Comparison of ENCODE assay signal across 8 cellular contexts in genomic region chr18:45755936-45756335, GRCh38. TPM values are rescaled to one million over a fixed set of nuclear protein-coding genes. Genes with fewer than 3 reads are reported as not detected.
DNase-seq lines count a peak whose midpoint lies in the region; ATAC-seq, FAIRE-seq and TF ChIP-seq lines count a peak whose summit lies in the region.

No MANE protein-coding gene starts in this region.

- peak in 1 of 2 experiments; percentile 22; a peak in 1 of 4 replicates for TF ChIP-seq RAD21 in K562 (CRISPR knock-in tag; conservative IDR thresholded peaks at IDR 0.05 in 1 of 2, IDR thresholded peaks at IDR 0.05 in 1 of 2)

- no peak overlapping the region for H2AFZ ChIP-seq in K562 (ENCODE audit: low read depth, low read length)

- CTCF ChIA-PET in K562 (lab: Yijun Ruan, JAX; ENCODE audit: low intra/inter-chr PET ratio): no interaction called here

- no peak overlapping the region for H3K9ac ChIP-seq in K562 (ENCODE audit: insufficient read depth in 1 of 2, low read depth in 2 of 2, low read length in 2 of 2)

- H3K9me3 ChIP-seq in K562 (replicated peaks; ENCODE audit: control insufficient read depth, insufficient read depth, low read depth, low read length): no peaks in the 10 kb centered on the region

- H3K9me1 ChIP-seq in K562 (ENCODE audit: control insufficient read depth, insufficient read depth, low read length): no peaks in the 10 kb centered on the region

- no peak for FAIRE-seq in K562 (lab: Jason Lieb, UNC)
- no peak for FAIRE-seq in GM12891 (lab: Jason Lieb, UNC)

- no peaks in the 10 kb centered on the region; a peak in 1 of 5 replicates for H3K4me1 ChIP-seq in K562 (replicated peaks in 1 of 2; ENCODE audit: control insufficient read depth in 2 of 2, insufficient read depth in 2 of 2, low read length in 2 of 2)

- TF ChIP-seq CTCF in K562 (IDR thresholded peaks at IDR 0.05 in 2 of 3, conservative IDR thresholded peaks at IDR 0.05 in 1 of 3; ENCODE audit: insufficient read depth in 2 of 3, low read depth in 1 of 3, low read length in 3 of 3): no peak

- H3K79me2 ChIP-seq in K562 (ENCODE audit: control insufficient read depth, insufficient read depth, low read length): no peaks in the 10 kb centered on the region

- ATAC-seq in K562: no peak

- in situ Hi-C loops in K562 (cut with MboI): no loop called here

- no TSS peak for BruUV-seq in K562 (replicated peaks; lab: Mats Ljungman, UMichigan)

- H3K4me3 ChIP-seq in K562: no peak overlapping the region

- TF ChIP-seq EP300 in K562 (IDR thresholded peaks at IDR 0.05; ENCODE audit: low read length): no peak

- TF ChIP-seq POLR2A in K562 (conservative IDR thresholded peaks at IDR 0.05) (no peak), GM12891 (IDR thresholded peaks at IDR 0.05; ENCODE audit: low read depth, low read length) (no peak)

- POLR2A ChIA-PET in K562 (lab: Yijun Ruan, JAX): no interaction called here

- H3K27me3 ChIP-seq in K562 (ENCODE audit: control insufficient read depth in 2 of 2, insufficient read depth in 2 of 2, low read length in 2 of 2): no peaks in the 10 kb centered on the region; a peak in 1 of 5 replicates

- no peak overlapping the region for H3K4me2 ChIP-seq in K562 (ENCODE audit: insufficient read depth, low read length)

- no peak overlapping the region for H3K27ac ChIP-seq in K562 (ENCODE audit: extremely low read depth, low read depth, low read length)

- peak; percentile 5 for DNase-seq in NCI-H345 (lab: John Stamatoyannopoulos, UW)
- DNase-seq in NCI-H345 treated with DMSO at 0.1 percent for 48 hours (lab: John Stamatoyannopoulos, UW; ENCODE audit: unreplicated experiment): no peak
- DNase-seq in K562 (ENCODE audit: extremely low read depth in 1 of 4, low spot score in 3 of 4): no peak
- peak; percentile 84 for DNase-seq in iris pigment epithelial cell (ENCODE audit: low read depth)
- peak; percentile 81 for DNase-seq in ureter (ENCODE audit: low spot score)
- DNase-seq in GM12891 (ENCODE audit: insufficient read length, low spot score): no peak
- no peak for DNase-seq in GM19238 (ENCODE audit: insufficient read length, low spot score)
- no peak for DNase-seq in activated CD4-positive, alpha-beta T cell treated with anti-CD3 and anti-CD28 coated beads, Interleukin-2, amount 50 U/mL, for 1 hour

- H4K20me1 ChIP-seq in K562 (replicated peaks; ENCODE audit: control insufficient read depth, insufficient read depth, low read length): no peaks in the 10 kb centered on the region

- intact Hi-C loops in K562 (cut with micrococcal nuclease): no loop called here

- no peaks in the 10 kb centered on the region for H3K36me3 ChIP-seq in K562 (ENCODE audit: control insufficient read depth, insufficient read depth, low read length)

- 4% methylated on average over 3 of the region's 3 CpGs for WGBS in K562 (ENCODE audit: insufficient coverage, low coverage, missing lambda C conversion rate)

TF ChIP-seq in K562, 482 proteins besides CTCF, POLR2A, EP300 and RAD21 (continues in another document):
- no peak for TF ChIP-seq ZNF518B (CRISPR knock-in tag; IDR thresholded peaks at IDR 0.05)
- no peak for TF ChIP-seq SREBF2 (CRISPR knock-in tag; IDR thresholded peaks at IDR 0.05)
- no peak for TF ChIP-seq MCM7 (IDR thresholded peaks at IDR 0.05)
- no peak for TF ChIP-seq HMG20A (CRISPR knock-in tag; conservative IDR thresholded peaks at IDR 0.05)
- TF ChIP-seq PKNOX1 (IDR thresholded peaks at IDR 0.05): no peak

TF ChIP-seq in GM12891, 5 proteins besides CTCF, POLR2A, EP300 and RAD21:
- TF ChIP-seq POLR2AphosphoS5 (IDR thresholded peaks at IDR 0.05; ENCODE audit: low read depth, low read length) (no peak), SPI1 (IDR thresholded peaks at IDR 0.05; ENCODE audit: low read depth, low read length) (no peak), POU2F2 (IDR thresholded peaks at IDR 0.05; ENCODE audit: low read depth, low read length) (no peak), PAX5 (IDR thresholded peaks at IDR 0.05; ENCODE audit: insufficient read depth, low read length, severe bottlenecking) (no peak), TAF1 (IDR thresholded peaks at IDR 0.05; ENCODE audit: low read depth, low read length) (no peak)

RNA-seq across cellular contexts. Expression of gene SLC14A1, which starts 32.0 kb away (rescaled TPM):
- total RNA-seq in K562 (2011; cell fraction: chromatin; rRNA removed; ENCODE audit: low replicate concordance): 0.23 and 0.60 TPM in 2 replicates
- 0.53 TPM in 1 of 2 replicates, not detected in the other for total RNA-seq in K562 (2011; cell fraction: nucleolus; rRNA removed)
- not detected in 2 replicates for total RNA-seq in K562 (2011; cell fraction: nucleoplasm; rRNA removed)
- not detected in 2 replicates for total RNA-seq in K562 (2014; rRNA removed)
- total RNA-seq in K562 (2014; rRNA removed; fragmentation: Illumina TruSeq; extraction: Trizol): not detected in 2 replicates
- total RNA-seq in K562 (2015; rRNA removed; fragmentation: Illumina TruSeq; extraction: Trizol): not detected in 2 replicates
- 0.20 TPM in 2 replicates for total RNA-seq in K562 (2021)
- 0.14 and 0.28 TPM in 2 replicates for polyA plus RNA-seq in K562 (2011; rRNA removed)
- 0.15 and 0.37 TPM in 2 replicates for polyA plus RNA-seq in K562 (2011; cell fraction: cytosol; rRNA removed)
- polyA plus RNA-seq in K562 (2011; cell fraction: nucleus; rRNA removed): 0.49 and 0.55 TPM in 2 replicates
- 0.08 and 0.22 TPM in 2 replicates for polyA plus RNA-seq in K562 (2012)
- polyA plus RNA-seq in K562 (2014; fragmentation: Illumina TruSeq; extraction: Trizol): 0.40 TPM in 1 of 2 replicates, not detected in the other
- not detected for polyA plus RNA-seq in K562 (2014; fragmentation: Nextera tagmentation; extraction: Ambion mirVana)
- polyA plus RNA-seq in K562 (2014; rRNA removed): 0.19 TPM in 1 of 2 replicates, not detected in the other
- not detected in 2 replicates for polyA minus RNA-seq in K562 (2011; rRNA and poly(A)+ RNA removed)
- not detected in 2 replicates for polyA minus RNA-seq in K562 (2011; cell fraction: cytosol; rRNA and poly(A)+ RNA removed)
- polyA minus RNA-seq in K562 (2011; cell fraction: nucleus; rRNA and poly(A)+ RNA removed): not detected in 2 replicates
- 136 TPM for total RNA-seq in ureter
- 0.30 TPM for polyA plus RNA-seq in GM12891 (2012; ENCODE audit: low read depth, missing spikeins)

Comparison
In these comparisons a context has a peak if more than half of its experiments do, and no peak if none do; other contexts are left out.
1. DNase-seq: peak in NCI-H345 (single experiment), iris pigment epithelial cell (single experiment) and ureter (single experiment); none in NCI-H345 treated with DMSO at 0.1 percent for 48 hours (single experiment), K562 (0 of 4), GM12891 (single experiment), GM19238 (single experiment) and activated CD4-positive, alpha-beta T cell treated with anti-CD3 and anti-CD28 coated beads, Interleukin-2, amount 50 U/mL, for 1 hour (single experiment).
2. RNA of gene SLC14A1, which starts 32.0 kb away (total RNA-seq): 136 TPM in ureter (single experiment); 0.20 to 0.60 TPM in K562; every median in the first group is over 10 times any median in the second.